14 cellular contexts compared by ENCODE assay signal in genomic region chr7:22990588-22990949, GRCh38. TPM values are rescaled to one million over a fixed set of nuclear protein-coding genes. Genes with fewer than 3 reads are reported as not detected.
DNase-seq lines count a peak whose midpoint lies in the region; ATAC-seq, FAIRE-seq and TF ChIP-seq lines count a peak whose summit lies in the region.
"Had no signal": no experiment of that assay in that cellular context is flagged by ENCODE, and none has a peak within 500 bp of the region (broad histone marks: within the 10 kb centered on the region; RNA-seq: fewer than 3 reads in every experiment).

No MANE protein-coding gene starts in this region.

- H4K5ac ChIP-seq in H9 (ENCODE audit: insufficient read length, low read depth, low read length), result no peak overlapping the region

- H2AK5ac ChIP-seq in H9 (ENCODE audit: insufficient read length, low read length), result no peak overlapping the region

- H2BK5ac ChIP-seq in H9 (ENCODE audit: insufficient read length, low read length), result no peak overlapping the region

- no peak overlapping the region for H3K4me3 Mint-ChIP-seq in H9
- H3K4me3 Mint-ChIP-seq: activated naive CD4-positive, alpha-beta T cell treated with anti-CD3 and anti-CD28 coated beads for 36 hours; nephron progenitor cell had no signal

- TF ChIP-seq CTCF in H9 (conservative IDR thresholded peaks at IDR 0.05) (no peak), smooth muscle cell (IDR thresholded peaks at IDR 0.05; ENCODE audit: borderline replicate concordance, insufficient read depth, poor library complexity, severe bottlenecking) (no peak), body of pancreas (IDR thresholded peaks at IDR 0.05) (no peak)

- no peak overlapping the region for H3T11ph ChIP-seq in H9 (ENCODE audit: low read length)

- H3F3A ChIP-seq in smooth muscle cell (ENCODE audit: low read depth), result no peaks in the 10 kb centered on the region

- peak; percentile 30 for FAIRE-seq in RCC 7860 (lab: Jason Lieb, UNC)

- no peak overlapping the region for H3K56ac ChIP-seq in H9 (ENCODE audit: insufficient read length, low read depth, low read length)

- no peak overlapping the region for H4K91ac ChIP-seq in H9 (ENCODE audit: insufficient read length, low read depth, low read length)

- H3K4me2 ChIP-seq in H9 (ENCODE audit: insufficient read depth, insufficient read length, low read length), result no peak overlapping the region
- peak overlapping the region; percentile 74 for H3K4me2 ChIP-seq in smooth muscle cell

- peaks cover 9% of the 10 kb centered on the region; the same call in 1 of the 2 replicates for H3K4me1 ChIP-seq in H9 (ENCODE audit: insufficient read depth, low read length)
- H3K4me1 ChIP-seq in smooth muscle cell (ENCODE audit: low read depth), result peaks cover 11% of the 10 kb centered on the region
- H3K4me1 ChIP-seq in body of pancreas, result no peaks in the 10 kb centered on the region
- H3K4me1 ChIP-seq: colonic mucosa had no signal

- no peak overlapping the region for H3K4ac ChIP-seq in H9 (ENCODE audit: low read depth, low read length)

- H3K79me1 ChIP-seq in H9 (ENCODE audit: insufficient read depth, low read depth, low read length, poor library complexity, severe bottlenecking), result no peaks in the 10 kb centered on the region

- H3K27ac ChIP-seq in H9 (ENCODE audit: insufficient read length, low read depth, low read length) (peak overlapping the region; percentile 84), smooth muscle cell (ENCODE audit: low read depth) (peak overlapping the region; percentile 87), body of pancreas (no peak overlapping the region)
- H3K27ac ChIP-seq: colonic mucosa had no signal

- no peak overlapping the region for H3K23ac ChIP-seq in H9 (ENCODE audit: insufficient read length, low read depth, low read length)

- no peak overlapping the region for H3K14ac ChIP-seq in H9 (ENCODE audit: insufficient read depth, low read length)

- H3K36me3 Mint-ChIP-seq in H9 (ENCODE audit: insufficient read depth in 1 of 3, low read depth in 3 of 3), result peaks cover 0 to 7% (median 0%) of the 10 kb centered on the region in 3 experiments; a peak in 1 of 7 replicates

- no peak overlapping the region for H2BK20ac ChIP-seq in H9 (ENCODE audit: low read depth, low read length, poor library complexity, severe bottlenecking)

- intact Hi-C loops in body of pancreas (cut with DNase I), result no loop called here

- no peak overlapping the region for H2AFZ ChIP-seq in H9 (ENCODE audit: low read length)
- peak overlapping the region; percentile 52 for H2AFZ ChIP-seq in smooth muscle cell (ENCODE audit: low read depth)

- no CpG with 5 or more reads among the region's 1 CpG for WGBS in H9 (ENCODE audit: extremely low coverage, insufficient read length, low lambda C conversion rate)
- 13% methylated on average over 1 of the region's 1 CpG for WGBS in smooth muscle cell (ENCODE audit: low lambda C conversion rate)
- WGBS in body of pancreas, 2 donors, result 71 to 83% methylated on average over 1 of the region's 1 CpG

- DNase-seq in H9 (no peak), RCC 7860 (ENCODE audit: low spot score) (no peak), fibroblast of gingiva (ENCODE audit: low read depth) (peak; percentile 40), smooth muscle cell (lab: John Stamatoyannopoulos, UW; ENCODE audit: unreplicated experiment) (no peak), body of pancreas (no peak), NCI-H748 (lab: John Stamatoyannopoulos, UW; ENCODE audit: unreplicated experiment) (no peak), OCI-M2 (lab: John Stamatoyannopoulos, UW; ENCODE audit: unreplicated experiment) (no peak)
- DNase-seq: activated CD8-positive, alpha-beta memory T cell treated with anti-CD3 and anti-CD28 coated beads for 24 hours; activated naive CD4-positive, alpha-beta T cell treated with anti-CD3 and anti-CD28 coated beads for 36 hours; colonic mucosa; left cardiac atrium; NCI-H1092; NCI-H510A treated with DMSO at 0.1 percent for 48 hours; nephron progenitor cell had no signal

- H2BK120ac ChIP-seq in H9 (ENCODE audit: low read depth, low read length, poor library complexity, severe bottlenecking), result no peak overlapping the region

- H3K4me1 Mint-ChIP-seq in H9, result peaks cover 34 to 46% of the 10 kb centered on the region in 2 experiments

- H3K27ac Mint-ChIP-seq in H9, result peak overlapping the region; percentile 37 to 91 (median 65); a peak in 5 of 7 replicates
- H3K27ac Mint-ChIP-seq: activated naive CD4-positive, alpha-beta T cell treated with anti-CD3 and anti-CD28 coated beads for 36 hours; nephron progenitor cell had no signal

- no peaks in the 10 kb centered on the region for H3K9me3 Mint-ChIP-seq in H9
- H3K9me3 Mint-ChIP-seq: activated naive CD4-positive, alpha-beta T cell treated with anti-CD3 and anti-CD28 coated beads for 36 hours; nephron progenitor cell had no signal

- no peaks in the 10 kb centered on the region for H3K27me3 Mint-ChIP-seq in H9 (ENCODE audit: low read depth)

- no peak for TF ChIP-seq POLR2A in body of pancreas (IDR thresholded peaks at IDR 0.05)

- H3K9me3 ChIP-seq in H9 (ENCODE audit: control insufficient read depth, low read depth, low read length), result no peaks in the 10 kb centered on the region
- H3K9me3 ChIP-seq in smooth muscle cell (replicated peaks; ENCODE audit: low read depth), result no peaks in the 10 kb centered on the region
- no peaks in the 10 kb centered on the region for H3K9me3 ChIP-seq in body of pancreas
- H3K9me3 ChIP-seq: colonic mucosa had no signal

- no peak overlapping the region for H4K8ac ChIP-seq in H9 (replicated peaks; ENCODE audit: insufficient read length, low read depth, low read length)

- H3K9ac ChIP-seq in H9 (ENCODE audit: extremely low read depth, insufficient read length, low read length) (no peak overlapping the region), smooth muscle cell (ENCODE audit: low read depth) (peak overlapping the region; percentile 46)

- no peak overlapping the region for H3K18ac ChIP-seq in H9 (ENCODE audit: insufficient read length, low read depth, low read length)

- peaks cover 9% of the 10 kb centered on the region; the same call in 1 of the 2 replicates for H3K79me2 ChIP-seq in H9 (ENCODE audit: insufficient read depth, low read length)
- peaks cover 29% of the 10 kb centered on the region for H3K79me2 ChIP-seq in smooth muscle cell (ENCODE audit: low read depth)

- H4K20me1 ChIP-seq in H9 (ENCODE audit: control insufficient read depth, insufficient read depth, insufficient read length) (no peaks in the 10 kb centered on the region), smooth muscle cell (ENCODE audit: low read depth) (no peaks in the 10 kb centered on the region)

- H2BK15ac ChIP-seq in H9 (ENCODE audit: low read depth, low read length), result no peak overlapping the region

- no peaks in the 10 kb centered on the region for H3K36me3 ChIP-seq in smooth muscle cell (ENCODE audit: low read depth)
- H3K36me3 ChIP-seq in body of pancreas (replicated peaks in 1 of 2; ENCODE audit: insufficient read depth in 1 of 2, low read depth in 2 of 2), result no peaks in the 10 kb centered on the region
- H3K36me3 ChIP-seq: colonic mucosa had no signal

- no peak for ATAC-seq in body of pancreas
- ATAC-seq: left cardiac atrium had no signal

- H2BK12ac ChIP-seq in H9 (ENCODE audit: insufficient read length, low read depth, low read length), result no peak overlapping the region

- H3K27me3 ChIP-seq in H9 (ENCODE audit: insufficient read depth, low read length) (no peaks in the 10 kb centered on the region), smooth muscle cell (ENCODE audit: low read depth) (no peaks in the 10 kb centered on the region), body of pancreas (no peaks in the 10 kb centered on the region)
- H3K27me3 ChIP-seq: colonic mucosa had no signal

- no peaks in the 10 kb centered on the region for H3K23me2 ChIP-seq in H9 (ENCODE audit: insufficient read length, low read depth, low read length, poor library complexity, severe bottlenecking)

- H3K4me3 ChIP-seq in smooth muscle cell, result no peak overlapping the region
- no peak overlapping the region for H3K4me3 ChIP-seq in body of pancreas
- H3K4me3 ChIP-seq: colonic mucosa had no signal

RNA-seq across cellular contexts. Expression of gene HYCC1, which starts 23.4 kb away (rescaled TPM):
- total RNA-seq in H9 (2021) (120 and 126 TPM in 2 replicates), smooth muscle cell (66.1 and 113 TPM in 2 replicates), body of pancreas (10 to 100 TPM in 1 of 2 donors, 1 to 10 TPM in 1; 8.6 to 10.5 TPM)
- 16.5 and 16.7 TPM in 2 replicates for polyA plus RNA-seq in smooth muscle cell

Comparison
In these comparisons a context has a peak if more than half of its experiments do, and no peak if none do; other contexts are left out.
1. H3K27ac ChIP-seq: peak in H9 (single experiment) and smooth muscle cell (single experiment); none in body of pancreas (0 of 4).